In genomic region chr16:27780468-27781194, GRCh38 we compare ENCODE assay signal across 1 cellular context.
TF ChIP-seq lines count a peak whose summit lies in the region.

No MANE protein-coding gene starts in this region.

TF ChIP-seq in H1, 55 proteins besides CTCF, POLR2A, EP300 and RAD21:
- TF ChIP-seq NANOG (IDR thresholded peaks at IDR 0.05; ENCODE audit: insufficient read depth, low read depth, low read length, poor library complexity, severe bottlenecking) = no peak
- no peak for TF ChIP-seq HDAC2 (IDR thresholded peaks at IDR 0.05; ENCODE audit: borderline replicate concordance in 1 of 2, low read depth in 2 of 2, low read length in 2 of 2)
- no peak for TF ChIP-seq ASH2L (IDR thresholded peaks at IDR 0.05; ENCODE audit: low read length)
- no peak for TF ChIP-seq KDM4A (IDR thresholded peaks at IDR 0.05; ENCODE audit: low read depth, low read length, severe bottlenecking)
- TF ChIP-seq TAF1 (IDR thresholded peaks at IDR 0.05; ENCODE audit: low read depth, low read length) = no peak
- TF ChIP-seq RXRA (IDR thresholded peaks at IDR 0.05; ENCODE audit: insufficient read depth, low read depth, low read length) = no peak
- no peak for TF ChIP-seq SP1 (IDR thresholded peaks at IDR 0.05; ENCODE audit: low read depth, low read length)
- TF ChIP-seq CEBPB (IDR thresholded peaks at IDR 0.05; ENCODE audit: low read depth, low read length) = no peak
- TF ChIP-seq SP4 (IDR thresholded peaks at IDR 0.05; ENCODE audit: low read length) = no peak
